ENCODE assay signal across 21 cellular contexts in the genomic region with DNA sequence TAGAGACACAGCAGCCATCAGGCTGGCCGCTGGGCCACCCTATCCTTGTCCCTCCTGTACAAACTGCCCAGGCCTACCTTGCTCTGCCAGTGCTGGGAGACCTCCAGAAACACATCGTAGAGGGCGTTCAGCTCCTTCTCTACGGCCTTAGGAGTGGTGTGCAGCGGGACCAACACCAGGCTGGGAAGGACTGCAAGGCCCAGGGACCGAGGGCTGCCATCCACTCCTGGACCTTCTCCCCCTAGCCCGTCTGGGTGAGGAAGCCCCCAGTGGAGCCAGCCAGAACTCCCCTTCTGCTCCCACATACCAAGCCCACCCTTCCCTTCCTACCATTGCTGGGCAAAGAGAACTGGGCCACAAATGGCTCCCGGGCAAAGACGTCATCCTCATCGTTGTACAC. TPM values are rescaled to one million over a fixed set of nuclear protein-coding genes. Genes with fewer than 3 reads are reported as not detected.
DNase-seq lines count a peak whose midpoint lies in the region; ATAC-seq and TF ChIP-seq lines count a peak whose summit lies in the region.
"Had no signal": no experiment of that assay in that cellular context is flagged by ENCODE, and none has a peak within 500 bp of the region (broad histone marks: within the 10 kb centered on the region; RNA-seq: fewer than 3 reads in every experiment).

No MANE protein-coding gene starts in this region.

- no peaks in the 10 kb centered on the region for H3K9me3 Mint-ChIP-seq in CD4-positive, alpha-beta T cell
- no peaks in the 10 kb centered on the region for H3K9me3 Mint-ChIP-seq in dendritic cell treated with granulocyte-macrophage colony-stimulating factor and Interleukin-4, amounts not matched to agents 40 ng/mL and 50 ng/mL, for 4 days
- H3K9me3 Mint-ChIP-seq in stimulated activated naive B cell treated with anti-CD40 and anti-IgM and Interleukin-4, amounts not matched to agents 10 μg/mL and 1 μg/mL and 100 μg/mL, for 72 hours = no peaks in the 10 kb centered on the region
- H3K9me3 Mint-ChIP-seq: CD8-positive, alpha-beta T cell had no signal

- no peak overlapping the region for H3K4me3 ChIP-seq in Panc1 (ENCODE audit: low read depth in 2 of 2, low read length in 2 of 2)
- H3K4me3 ChIP-seq: HAP-1 had no signal

- no peak for TF ChIP-seq CTCF in CD4-positive, alpha-beta T cell (IDR thresholded peaks at IDR 0.05)
- no peak for TF ChIP-seq CTCF in Panc1 (IDR thresholded peaks at IDR 0.05)

- no TSS peak for BruUV-seq in Panc1 (replicated peaks; lab: Mats Ljungman, UMichigan)

- H3K36me3 ChIP-seq in Panc1 (ENCODE audit: control insufficient read depth, insufficient read depth, low read length) = peaks cover 10% of the 10 kb centered on the region

- H3K27ac ChIP-seq in CD4-positive, alpha-beta T cell (ENCODE audit: low read depth, low read length) = no peak overlapping the region
- no peak overlapping the region for H3K27ac ChIP-seq in Panc1 (ENCODE audit: low read length)

- H3K9me3 ChIP-seq in CD4-positive, alpha-beta T cell (ENCODE audit: control insufficient read depth, low read length) = no peaks in the 10 kb centered on the region
- no peaks in the 10 kb centered on the region for H3K9me3 ChIP-seq in Panc1 (ENCODE audit: control insufficient read depth, insufficient read depth, low read depth, low read length)
- H3K9me3 ChIP-seq: Caco-2, HAP-1, SK-N-SH had no signal

- no peaks in the 10 kb centered on the region for H3K27me3 Mint-ChIP-seq in CD4-positive, alpha-beta T cell
- H3K27me3 Mint-ChIP-seq in dendritic cell treated with granulocyte-macrophage colony-stimulating factor and Interleukin-4, amounts not matched to agents 40 ng/mL and 50 ng/mL, for 4 days = no peaks in the 10 kb centered on the region
- no peaks in the 10 kb centered on the region for H3K27me3 Mint-ChIP-seq in stimulated activated naive B cell treated with anti-CD40 and anti-IgM and Interleukin-4, amounts not matched to agents 10 μg/mL and 1 μg/mL and 100 μg/mL, for 72 hours

- POLR2A ChIA-PET in CD4-positive, alpha-beta T cell (lab: Charles Lee) = no interaction called here
- POLR2A ChIA-PET in Panc1 (lab: Charles Lee) = interaction anchor here (0.7 kb wide), 1 partner anchor 33 kb away, joined by 12 read pairs; no protein-coding TSS in a partner anchor

- CTCF ChIA-PET in CD4-positive, alpha-beta T cell (lab: Charles Lee) = no interaction called here
- CTCF ChIA-PET in Panc1 (lab: Charles Lee) = no interaction called here

- no peak for ATAC-seq in CD4-positive, alpha-beta T cell (ENCODE audit: poor library complexity)
- ATAC-seq in Panc1 = peak; percentile 1; the same call in 1 of the 2 replicates
- no peak for ATAC-seq in stimulated activated naive B cell treated with anti-CD40 and anti-IgM and Interleukin-4, amounts not matched to agents 10 μg/mL and 1 μg/mL and 100 μg/mL, for 72 hours (replicated peaks)
- ATAC-seq in HG03354 (IDR thresholded peaks at IDR 0.05; ENCODE audit: poor library complexity, severe bottlenecking, unreplicated experiment) = no peak
- ATAC-seq: CD8-positive, alpha-beta T cell had no signal

- H3K27me3 ChIP-seq in CD4-positive, alpha-beta T cell (ENCODE audit: control insufficient read depth, insufficient read depth, low read length) = no peaks in the 10 kb centered on the region
- no peaks in the 10 kb centered on the region for H3K27me3 ChIP-seq in Panc1 (ENCODE audit: control insufficient read depth, insufficient read depth, low read length)

- intact Hi-C loops in CD4-positive, alpha-beta T cell (cut with DNase I, micrococcal nuclease) = loop anchor here in 1 of 2 experiments (5.0 kb wide), 1 partner anchor 129 kb away; no protein-coding TSS in a partner anchor
- intact Hi-C loops in Panc1 (cut with micrococcal nuclease; ENCODE audit: unreplicated experiment) = no loop called here
- intact Hi-C loops in dendritic cell treated with granulocyte-macrophage colony-stimulating factor and Interleukin-4, amounts not matched to agents 40 ng/mL and 50 ng/mL, for 4 days (cut with micrococcal nuclease) = loop anchor here (10.0 kb wide), 1 partner anchor 52 kb away; a partner anchor contains a TSS

- in situ Hi-C loops in Panc1 (cut with HindIII; ENCODE audit: low pct_unique_long_range_greater_than_20kb, low sequenced_read_pairs) = no loop called here

- DNase-seq in CD4-positive, alpha-beta T cell = no peak
- DNase-seq in Panc1 (ENCODE audit: low read depth, low spot score) (no peak), NCI-H128 (lab: John Stamatoyannopoulos, UW; ENCODE audit: unreplicated experiment) (no peak), NCI-H2171 treated with DMSO at 0.1 percent for 48 hours (lab: John Stamatoyannopoulos, UW) (no peak)
- DNase-seq in stimulated activated naive B cell treated with anti-CD40 and anti-IgM and Interleukin-4, amounts not matched to agents 10 μg/mL and 1 μg/mL and 100 μg/mL, for 72 hours = no peak
- DNase-seq: C1 segment of cervical spinal cord; Caco-2; CD8-positive, alpha-beta T cell; GOT3; NCI-H1048; NCI-H1417 treated with DMSO at 0.1 percent for 48 hours; NCI-H1694 treated with DMSO at 0.1 percent for 48 hours; NCI-H2081; NCI-H226; NCI-H510A; NCI-H69; SIG-M5; SK-N-SH had no signal

- peaks cover 30% of the 10 kb centered on the region for H3K4me1 ChIP-seq in Panc1 (ENCODE audit: control insufficient read depth, insufficient read depth, low read length)
- H3K4me1 ChIP-seq: HAP-1 had no signal

- peaks cover 18% of the 10 kb centered on the region for H3K4me1 Mint-ChIP-seq in CD4-positive, alpha-beta T cell (ENCODE audit: low read depth)
- peaks cover 25% of the 10 kb centered on the region for H3K4me1 Mint-ChIP-seq in dendritic cell treated with granulocyte-macrophage colony-stimulating factor and Interleukin-4, amounts not matched to agents 40 ng/mL and 50 ng/mL, for 4 days (ENCODE audit: low read depth)
- peaks cover 20 to 21% of the 10 kb centered on the region in 2 donors for H3K4me1 Mint-ChIP-seq in stimulated activated naive B cell treated with anti-CD40 and anti-IgM and Interleukin-4, amounts not matched to agents 10 μg/mL and 1 μg/mL and 100 μg/mL, for 72 hours

- H3K27ac Mint-ChIP-seq in CD4-positive, alpha-beta T cell = peak overlapping the region; percentile 39
- H3K27ac Mint-ChIP-seq in dendritic cell treated with granulocyte-macrophage colony-stimulating factor and Interleukin-4, amounts not matched to agents 40 ng/mL and 50 ng/mL, for 4 days = peak overlapping the region; percentile 15
- H3K27ac Mint-ChIP-seq in stimulated activated naive B cell treated with anti-CD40 and anti-IgM and Interleukin-4, amounts not matched to agents 10 μg/mL and 1 μg/mL and 100 μg/mL, for 72 hours = peak overlapping the region; percentile 60
- H3K27ac Mint-ChIP-seq: CD8-positive, alpha-beta T cell had no signal

- H3K4me3 Mint-ChIP-seq in CD4-positive, alpha-beta T cell = no peak overlapping the region
- H3K4me3 Mint-ChIP-seq in dendritic cell treated with granulocyte-macrophage colony-stimulating factor and Interleukin-4, amounts not matched to agents 40 ng/mL and 50 ng/mL, for 4 days = no peak overlapping the region
- H3K4me3 Mint-ChIP-seq in stimulated activated naive B cell treated with anti-CD40 and anti-IgM and Interleukin-4, amounts not matched to agents 10 μg/mL and 1 μg/mL and 100 μg/mL, for 72 hours = no peak overlapping the region
- H3K4me3 Mint-ChIP-seq: CD8-positive, alpha-beta T cell had no signal

- H3K36me3 Mint-ChIP-seq in CD4-positive, alpha-beta T cell (ENCODE audit: low read depth) = peaks cover 45% of the 10 kb centered on the region
- peaks cover 75% of the 10 kb centered on the region for H3K36me3 Mint-ChIP-seq in dendritic cell treated with granulocyte-macrophage colony-stimulating factor and Interleukin-4, amounts not matched to agents 40 ng/mL and 50 ng/mL, for 4 days (ENCODE audit: low read depth)
- H3K36me3 Mint-ChIP-seq in stimulated activated naive B cell treated with anti-CD40 and anti-IgM and Interleukin-4, amounts not matched to agents 10 μg/mL and 1 μg/mL and 100 μg/mL, for 72 hours = peaks cover 31 to 36% of the 10 kb centered on the region in 2 donors

RNA-seq across cellular contexts. Expression of a gene that starts 5.0 kb away (rescaled TPM):
- total RNA-seq in CD4-positive, alpha-beta T cell = 1,000 to 10,000 TPM; 5,036 to 5,204 TPM
- total RNA-seq in Panc1 (2021; ENCODE audit: unreplicated experiment) = 2,466 TPM
- polyA plus RNA-seq in Panc1 (2012; ENCODE audit: insufficient read length) = 2,477 TPM

RNA-seq across cellular contexts. Expression of a gene that starts 5.9 kb away (rescaled TPM):
- total RNA-seq in CD4-positive, alpha-beta T cell = 10 to 100 TPM; 16.0 to 18.4 TPM
- total RNA-seq in Panc1 (2021; ENCODE audit: unreplicated experiment) = 60.4 TPM
- polyA plus RNA-seq in Panc1 (2012; ENCODE audit: insufficient read length) = 104 TPM

RNA-seq across cellular contexts. Expression of a gene that starts 8.1 kb away (rescaled TPM):
- total RNA-seq in CD4-positive, alpha-beta T cell = 10 to 100 TPM; 72.8 to 78.5 TPM
- 113 TPM for total RNA-seq in Panc1 (2021; ENCODE audit: unreplicated experiment)
- polyA plus RNA-seq in Panc1 (2012; ENCODE audit: insufficient read length) = 123 TPM

RNA-seq across cellular contexts. Expression of a gene that starts 24.1 kb away (rescaled TPM):
- total RNA-seq in CD4-positive, alpha-beta T cell = 100 to 1,000 TPM; 164 to 178 TPM
- total RNA-seq in Panc1 (2021; ENCODE audit: unreplicated experiment) = 178 TPM
- polyA plus RNA-seq in Panc1 (2012; ENCODE audit: insufficient read length) = 209 TPM

RNA-seq across cellular contexts. Expression of a gene that starts 25.3 kb away (rescaled TPM):
- total RNA-seq in CD4-positive, alpha-beta T cell = 10 to 100 TPM; 31.4 to 40.8 TPM
- 221 TPM for total RNA-seq in Panc1 (2021; ENCODE audit: unreplicated experiment)
- 308 TPM for polyA plus RNA-seq in Panc1 (2012; ENCODE audit: insufficient read length)
